17 cellular contexts compared by ENCODE assay signal in genomic region chr1:231533240-231533639, GRCh38. TPM values are rescaled to one million over a fixed set of nuclear protein-coding genes. Genes with fewer than 3 reads are reported as not detected.
DNase-seq lines count a peak whose midpoint lies in the region; ATAC-seq and TF ChIP-seq lines count a peak whose summit lies in the region.
"Had no signal": no experiment of that assay in that cellular context is flagged by ENCODE, and none has a peak within 500 bp of the region (broad histone marks: within the 10 kb centered on the region; RNA-seq: fewer than 3 reads in every experiment).

No MANE protein-coding gene starts in this region.

- H3K27me3 Mint-ChIP-seq in T-helper 17 cell: no peaks in the 10 kb centered on the region
- no peaks in the 10 kb centered on the region for H3K27me3 Mint-ChIP-seq in neural progenitor cell (ENCODE audit: insufficient read depth, low read depth)
- H3K27me3 Mint-ChIP-seq: CD4-positive, alpha-beta memory T cell had no signal

- TF ChIP-seq POLR2A in body of pancreas (IDR thresholded peaks at IDR 0.05): no peak

- ATAC-seq in T-helper 17 cell (no peak), psoas muscle (no peak), body of pancreas (no peak), Right ventricle myocardium inferior (no peak)

- H3K27me3 ChIP-seq in BLaER1 treated with 17β-estradiol and CSF1 and Interleukin-3, amounts not matched to agents 10 nM and 100 nM: no peaks in the 10 kb centered on the region
- no peaks in the 10 kb centered on the region for H3K27me3 ChIP-seq in psoas muscle (ENCODE audit: insufficient read depth in 3 of 3, low read length in 2 of 3)
- no peaks in the 10 kb centered on the region for H3K27me3 ChIP-seq in body of pancreas
- H3K27me3 ChIP-seq in neural progenitor cell: no peaks in the 10 kb centered on the region

- no peaks in the 10 kb centered on the region for H3K9me3 Mint-ChIP-seq in neural progenitor cell
- H3K9me3 Mint-ChIP-seq: CD4-positive, alpha-beta memory T cell had no signal

- H3K4me1 Mint-ChIP-seq in T-helper 17 cell (peaks cover 34% of the 10 kb centered on the region), neural progenitor cell (peaks cover 17% of the 10 kb centered on the region)

- H3K4me2 ChIP-seq in BLaER1 treated with 17β-estradiol and CSF1 and Interleukin-3, amounts not matched to agents 10 nM and 100 nM: peak overlapping the region in 9 of 11 experiments; percentile 4 to 90 (median 20); a peak in 14 of 22 replicates
- H3K4me2 ChIP-seq in neural progenitor cell: no peak overlapping the region

- intact Hi-C loops in psoas muscle (cut with DNase I) (no loop called here), body of pancreas (cut with DNase I) (no loop called here), Right ventricle myocardium inferior (cut with DNase I) (no loop called here)

- peak overlapping the region in 2 of 11 experiments; percentile 28 to 30; a peak in 2 of 22 replicates for H3K27ac ChIP-seq in BLaER1 treated with 17β-estradiol and CSF1 and Interleukin-3, amounts not matched to agents 10 nM and 100 nM
- no peak overlapping the region for H3K27ac ChIP-seq in HEK293 (ENCODE audit: extremely low read depth, low read depth, low read length)
- H3K27ac ChIP-seq in psoas muscle: peak overlapping the region; percentile 27
- no peak overlapping the region for H3K27ac ChIP-seq in body of pancreas
- H3K27ac ChIP-seq in neural progenitor cell: no peak overlapping the region

- H3K36me3 Mint-ChIP-seq in T-helper 17 cell (ENCODE audit: low read depth) (peaks cover 7% of the 10 kb centered on the region), neural progenitor cell (peaks cover 19% of the 10 kb centered on the region)

- 84 to 94% (median 91%) methylated on average over 7 of the region's 7 CpGs for WGBS in psoas muscle, 3 donors
- 92 to 96% methylated on average over 7 of the region's 7 CpGs for WGBS in body of pancreas, 2 donors

- peaks cover 8% of the 10 kb centered on the region for H3F3A ChIP-seq in neural progenitor cell (ENCODE audit: low read depth)

- peaks cover 43 to 68% (median 59%) of the 10 kb centered on the region in 10 experiments for H3K4me1 ChIP-seq in BLaER1 treated with 17β-estradiol and CSF1 and Interleukin-3, amounts not matched to agents 10 nM and 100 nM
- H3K4me1 ChIP-seq in HEK293 (ENCODE audit: control insufficient read depth, insufficient read depth, low read length) (peaks cover 15% of the 10 kb centered on the region; the same call in 1 of the 2 replicates), psoas muscle (peaks cover 71% of the 10 kb centered on the region), body of pancreas (peaks cover 28% of the 10 kb centered on the region), neural progenitor cell (peaks cover 9% of the 10 kb centered on the region)

- peaks cover 0 to 33% (median 28%) of the 10 kb centered on the region in 11 experiments; a peak in 19 of 22 replicates for H3K9me3 ChIP-seq in BLaER1 treated with 17β-estradiol and CSF1 and Interleukin-3, amounts not matched to agents 10 nM and 100 nM (replicated peaks in 1 of 11)
- H3K9me3 ChIP-seq in HEK293 (ENCODE audit: control insufficient read depth, insufficient read depth, low read depth, low read length): no peaks in the 10 kb centered on the region
- no peaks in the 10 kb centered on the region for H3K9me3 ChIP-seq in T-helper 17 cell (ENCODE audit: control insufficient read depth, low read length, poor library complexity, severe bottlenecking)
- H3K9me3 ChIP-seq in psoas muscle: no peaks in the 10 kb centered on the region
- H3K9me3 ChIP-seq in body of pancreas: no peaks in the 10 kb centered on the region
- H3K9me3 ChIP-seq in neural progenitor cell (ENCODE audit: low read depth): no peaks in the 10 kb centered on the region

- 0 out of 22 replicates have a peak overlapping the region, but pooled peaks of 1 of the 11 experiments have one; percentile 4 for H3K9ac ChIP-seq in BLaER1 treated with 17β-estradiol and CSF1 and Interleukin-3, amounts not matched to agents 10 nM and 100 nM
- no peak overlapping the region for H3K9ac ChIP-seq in neural progenitor cell

- H3K79me2 ChIP-seq in neural progenitor cell (ENCODE audit: low read depth): peaks cover 94% of the 10 kb centered on the region

- DNase-seq in T-helper 17 cell (no peak), psoas muscle (no peak), body of pancreas (no peak), neural progenitor cell (ENCODE audit: low spot score) (no peak), Right ventricle myocardium inferior (ENCODE audit: missing footprints) (no peak)
- no peak for DNase-seq in effector CD8-positive, alpha-beta T cell (lab: John Stamatoyannopoulos, UW)
- DNase-seq: Calu3; CD4-positive, alpha-beta memory T cell; COR-L47; DMS53; DMS79 treated with DMSO at 0.1 percent for 48 hours; GF-D8; GOT3 had no signal

- H3K4me3 Mint-ChIP-seq in T-helper 17 cell (no peak overlapping the region), neural progenitor cell (no peak overlapping the region)
- H3K4me3 Mint-ChIP-seq: CD14-positive monocyte had no signal

- H2AFZ ChIP-seq in neural progenitor cell (replicated peaks): no peak overlapping the region

- peaks cover 0 to 51% (median 12%) of the 10 kb centered on the region in 11 experiments; a peak in 7 of 22 replicates for H4K20me1 ChIP-seq in BLaER1 treated with 17β-estradiol and CSF1 and Interleukin-3, amounts not matched to agents 10 nM and 100 nM
- peaks cover 36% of the 10 kb centered on the region for H4K20me1 ChIP-seq in neural progenitor cell (ENCODE audit: low read depth)

- H3K36me3 ChIP-seq in BLaER1 treated with 17β-estradiol and CSF1 and Interleukin-3, amounts not matched to agents 10 nM and 100 nM: peaks cover 36 to 64% (median 53%) of the 10 kb centered on the region in 11 experiments
- H3K36me3 ChIP-seq in HEK293 (ENCODE audit: control insufficient read depth in 2 of 2, insufficient read depth in 1 of 2, low read length in 2 of 2) (peaks cover 51 to 60% of the 10 kb centered on the region in 2 experiments), psoas muscle (ENCODE audit: insufficient read depth in 1 of 2, low read depth in 1 of 2) (peaks cover 0 to 49% of the 10 kb centered on the region in 2 donors), body of pancreas (replicated peaks in 1 of 2; ENCODE audit: insufficient read depth in 1 of 2, low read depth in 2 of 2) (peaks cover 0 to 1% of the 10 kb centered on the region in 2 donors), neural progenitor cell (peaks cover 25% of the 10 kb centered on the region)

- H3K4me3 ChIP-seq in BLaER1 treated with 17β-estradiol and CSF1 and Interleukin-3, amounts not matched to agents 10 nM and 100 nM: no peak overlapping the region
- H3K4me3 ChIP-seq in HEK293 (ENCODE audit: low read depth, low read length) (no peak overlapping the region), psoas muscle (no peak overlapping the region), body of pancreas (no peak overlapping the region), neural progenitor cell (no peak overlapping the region)
- H3K4me3 ChIP-seq: HAP-1 had no signal

- H3K27ac Mint-ChIP-seq in T-helper 17 cell (peak overlapping the region; percentile 21), neural progenitor cell (no peak overlapping the region)
- H3K27ac Mint-ChIP-seq: CD14-positive monocyte had no signal

- CTCF ChIA-PET in HEK293 (lab: Yijun Ruan, JAX): interaction anchor here (0.7 to 1.7 kb wide), 3 partner anchors 14 to 1070 kb away, joined by 3 to 6 read pairs (median 3); no protein-coding TSS in a partner anchor

- TF ChIP-seq CTCF in HEK293 (tag by site-specific recombination; IDR thresholded peaks at IDR 0.05): no peak
- TF ChIP-seq CTCF in psoas muscle (IDR thresholded peaks at IDR 0.05): no peak
- no peak for TF ChIP-seq CTCF in body of pancreas (IDR thresholded peaks at IDR 0.05)
- TF ChIP-seq CTCF in neural progenitor cell (IDR thresholded peaks at IDR 0.05): no peak

- POLR2A ChIA-PET in HEK293 (lab: Yijun Ruan, JAX): no interaction called here

TF ChIP-seq in HEK293, 187 proteins besides CTCF, POLR2A, EP300 and RAD21:
- TF ChIP-seq GFI1B (tag by site-specific recombination; IDR thresholded peaks at IDR 0.05) (no peak), PRDM6 (tag by site-specific recombination; IDR thresholded peaks at IDR 0.05) (no peak), OSR2 (tag by site-specific recombination; IDR thresholded peaks at IDR 0.05) (no peak), ZNF2 (tag by site-specific recombination; IDR thresholded peaks at IDR 0.05) (no peak), KLF8 (tag by site-specific recombination; IDR thresholded peaks at IDR 0.05) (no peak), ZNF416 (tag by site-specific recombination; IDR thresholded peaks at IDR 0.05) (no peak), ZNF664 (tag by site-specific recombination; IDR thresholded peaks at IDR 0.05) (peak; percentile 92)

RNA-seq across cellular contexts. Expression of gene TSNAX, which starts 4.8 kb away (rescaled TPM):
- total RNA-seq in T-helper 17 cell (10 to 100 TPM; 25.5 to 26.8 TPM), psoas muscle (100 to 1,000 TPM in 1 of 4 donors, 10 to 100 TPM in 3; 31.5 to 108 (median 54.7) TPM), body of pancreas (10 to 100 TPM in 1 of 2 donors, 1 to 10 TPM in 1; 4.0 to 11.9 TPM), neural progenitor cell (ENCODE audit: low replicate concordance) (38.0 and 61.0 TPM in 2 replicates), Right ventricle myocardium inferior (22.6 TPM)
- 10 to 100 TPM; 18.0 to 94.3 (median 41.3) TPM for polyA plus RNA-seq in psoas muscle
